In genomic region chr16:2527071-2527783, GRCh38 we compare ENCODE assay signal across 21 cellular contexts. TPM values are rescaled to one million over a fixed set of nuclear protein-coding genes. Genes with fewer than 3 reads are reported as not detected.
DNase-seq lines count a peak whose midpoint lies in the region; ATAC-seq and TF ChIP-seq lines count a peak whose summit lies in the region.
"Had no signal": no experiment of that assay in that cellular context is flagged by ENCODE, and none has a peak within 500 bp of the region (broad histone marks: within the 10 kb centered on the region; RNA-seq: fewer than 3 reads in every experiment).

No MANE protein-coding gene starts in this region.

- TF ChIP-seq EP300 in sigmoid colon (IDR thresholded peaks at IDR 0.05) = no peak

- no CpG with 5 or more reads among the region's 12 CpGs for WGBS in right lobe of liver (ENCODE audit: insufficient coverage, low coverage, low lambda C conversion rate, missing lambda C conversion rate)
- 83 to 89% methylated on average over 12 of the region's 12 CpGs for WGBS in sigmoid colon, 2 donors

- no peak overlapping the region for H3K4me2 ChIP-seq in osteoblast (ENCODE audit: insufficient read depth, low read length)

- H3K27ac ChIP-seq in right atrium auricular region = no peak overlapping the region
- peak overlapping the region; percentile 48 for H3K27ac ChIP-seq in RWPE1
- peak overlapping the region in 1 of 3 donors; percentile 8 for H3K27ac ChIP-seq in right lobe of liver
- H3K27ac ChIP-seq in osteoblast (ENCODE audit: low read depth, low read length) = no peak overlapping the region
- no peak overlapping the region for H3K27ac ChIP-seq in sigmoid colon
- H3K27ac ChIP-seq: C4-2B, SJCRH30 had no signal

- H3K4me3 ChIP-seq in right atrium auricular region = no peak overlapping the region
- H3K4me3 ChIP-seq in right lobe of liver = no peak overlapping the region
- H3K4me3 ChIP-seq in osteoblast (ENCODE audit: insufficient read depth, low read length) = no peak overlapping the region
- H3K4me3 ChIP-seq in sigmoid colon = no peak overlapping the region
- H3K4me3 ChIP-seq: HAP-1, SJCRH30 had no signal

- H3K9me3 ChIP-seq in right atrium auricular region (no peaks in the 10 kb centered on the region), right lobe of liver (no peaks in the 10 kb centered on the region), osteoblast (ENCODE audit: low read depth, low read length) (no peaks in the 10 kb centered on the region), sigmoid colon (no peaks in the 10 kb centered on the region)
- H3K9me3 ChIP-seq: HAP-1, SJCRH30 had no signal

- DNase-seq in Right ventricle myocardium superior (peak; percentile 34), right atrium auricular region (ENCODE audit: low spot score) (no peak), RWPE1 (ENCODE audit: low spot score) (no peak), right lobe of liver (peak in 2 of 3 donors; percentile 18 to 51), osteoblast (ENCODE audit: insufficient read length, low spot score, missing footprints) (peak; percentile 69), sigmoid colon (no peak), NK-92 (lab: John Stamatoyannopoulos, UW; ENCODE audit: unreplicated experiment) (no peak), GF-D8 (lab: John Stamatoyannopoulos, UW) (no peak)
- DNase-seq: COR-L47; EL; IMR-90; Kasumi-1; MM.1S; NCI-H187 treated with DMSO at 0.1 percent for 48 hours; NCI-H446; NCI-H69; NK-92 treated with Interleukin-12 subunit alpha and Interleukin-12 subunit beta, amount 100 ng/mL, for 24 hours; SJCRH30 had no signal

- H4K20me1 ChIP-seq in osteoblast (ENCODE audit: insufficient read depth, low read length) = peaks cover 16% of the 10 kb centered on the region

- CTCF ChIA-PET in RWPE1 (lab: Yijun Ruan, JAX) = no interaction called here

- POLR2A ChIA-PET in RWPE1 (lab: Yijun Ruan, JAX; ENCODE audit: low non-redundant PET) = no interaction called here

- no peak overlapping the region for H2AFZ ChIP-seq in osteoblast (ENCODE audit: low read length)

- H3K79me2 ChIP-seq in osteoblast (ENCODE audit: insufficient read depth, low read length) = peaks cover 52% of the 10 kb centered on the region

- intact Hi-C loops in Right ventricle myocardium superior (cut with DNase I) = no loop called here
- intact Hi-C loops in right lobe of liver (cut with DNase I) = no loop called here
- intact Hi-C loops in sigmoid colon (cut with DNase I) = no loop called here

- ATAC-seq in Right ventricle myocardium superior (ENCODE audit: poor library complexity) (no peak), right lobe of liver (no peak)

- H3K27me3 ChIP-seq in right atrium auricular region (no peaks in the 10 kb centered on the region), right lobe of liver (no peaks in the 10 kb centered on the region), osteoblast (ENCODE audit: insufficient read depth, low read length) (no peaks in the 10 kb centered on the region), sigmoid colon (no peaks in the 10 kb centered on the region)
- H3K27me3 ChIP-seq: SJCRH30 had no signal

- no peak for TF ChIP-seq CTCF in right atrium auricular region (IDR thresholded peaks at IDR 0.05)
- TF ChIP-seq CTCF in RWPE1 (conservative IDR thresholded peaks at IDR 0.05; ENCODE audit: low read depth) = no peak
- no peak for TF ChIP-seq CTCF in right lobe of liver (IDR thresholded peaks at IDR 0.05)
- TF ChIP-seq CTCF in osteoblast (IDR thresholded peaks at IDR 0.05; ENCODE audit: extremely low read depth, low read depth, low read length) = no peak
- no peak for TF ChIP-seq CTCF in sigmoid colon (IDR thresholded peaks at IDR 0.05)

- H3K36me3 ChIP-seq in right atrium auricular region (peaks cover 43% of the 10 kb centered on the region), right lobe of liver (peaks cover 0 to 18% (median 4%) of the 10 kb centered on the region in 4 donors), osteoblast (ENCODE audit: insufficient read depth, low read length) (peaks cover 48% of the 10 kb centered on the region), sigmoid colon (peaks cover 0 to 71% (median 39%) of the 10 kb centered on the region in 4 donors)
- H3K36me3 ChIP-seq: SJCRH30 had no signal

- H3K4me1 ChIP-seq in right atrium auricular region (peaks cover 0 to 10% of the 10 kb centered on the region in 2 donors), right lobe of liver (peaks cover 0 to 43% (median 14%) of the 10 kb centered on the region in 4 donors), osteoblast (ENCODE audit: insufficient read depth, low read length) (peaks cover 5% of the 10 kb centered on the region), sigmoid colon (peaks cover 0 to 12% (median 8%) of the 10 kb centered on the region in 4 donors)
- H3K4me1 ChIP-seq: SJCRH30 had no signal

- TF ChIP-seq POLR2A in right lobe of liver (IDR thresholded peaks at IDR 0.05) (no peak), sigmoid colon (IDR thresholded peaks at IDR 0.05) (no peak)

RNA-seq across cellular contexts. Expression of gene CEMP1, which starts 4.0 kb away (rescaled TPM):
- total RNA-seq in Right ventricle myocardium superior = not detected
- total RNA-seq in right atrium auricular region = 1 to 10 TPM in 1 of 2 donors, not detected in 1; 1.5 TPM
- under 1 TPM in 2 of 6 experiments, not detected in 4; 0.22 to 0.29 TPM for total RNA-seq in right lobe of liver
- total RNA-seq in osteoblast = not detected in 2 replicates
- total RNA-seq in sigmoid colon = not detected
- polyA plus RNA-seq in sigmoid colon = 1 to 10 TPM in 1 of 3 donors, under 1 TPM in 1, not detected in 1; 0.90 to 1.2 TPM
- total RNA-seq: A673, IMR-90, SJCRH30 had no signal
- polyA plus RNA-seq: IMR-90 had no signal

RNA-seq across cellular contexts. Expression of gene AMDHD2, which starts 7.1 kb away (rescaled TPM):
- total RNA-seq in Right ventricle myocardium superior (13.4 TPM), right atrium auricular region (10 to 100 TPM; 10.6 to 12.6 TPM), right lobe of liver (10 to 100 TPM; 12.3 to 24.9 (median 21.4) TPM), osteoblast (88.4 and 94.8 TPM in 2 replicates), sigmoid colon (10 to 100 TPM; 23.3 to 25.3 (median 24.4) TPM)
- polyA plus RNA-seq in sigmoid colon = 10 to 100 TPM; 21.0 to 39.4 (median 21.5) TPM

RNA-seq across cellular contexts. Expression of gene PDPK1, which starts 10.6 kb away (rescaled TPM):
- total RNA-seq in Right ventricle myocardium superior (38.5 TPM), right atrium auricular region (10 to 100 TPM; 25.0 to 29.5 TPM), right lobe of liver (10 to 100 TPM; 20.7 to 28.3 (median 24.5) TPM), osteoblast (19.2 and 23.2 TPM in 2 replicates), sigmoid colon (10 to 100 TPM; 22.7 to 32.2 (median 31.0) TPM)
- 10 to 100 TPM; 24.0 to 31.1 (median 31.0) TPM for polyA plus RNA-seq in sigmoid colon

RNA-seq across cellular contexts. Expression of gene ATP6V0C, which starts 13.5 kb away (rescaled TPM):
- total RNA-seq in Right ventricle myocardium superior = 129 TPM
- 100 to 1,000 TPM in 1 of 2 donors, 10 to 100 TPM in 1; 63.7 to 107 TPM for total RNA-seq in right atrium auricular region
- 100 to 1,000 TPM in 1 of 6 experiments, 10 to 100 TPM in 5; 71.5 to 100 (median 79.4) TPM for total RNA-seq in right lobe of liver
- 18.8 and 22.7 TPM in 2 replicates for total RNA-seq in osteoblast
- total RNA-seq in sigmoid colon = 10 to 100 TPM; 33.2 to 51.5 (median 42.5) TPM
- 100 to 1,000 TPM in 1 of 3 donors, 10 to 100 TPM in 2; 79.3 to 233 (median 99.0) TPM for polyA plus RNA-seq in sigmoid colon

RNA-seq across cellular contexts. Expression of gene TBC1D24, which starts 52.3 kb away (rescaled TPM):
- total RNA-seq in Right ventricle myocardium superior (11.8 TPM), right atrium auricular region (10 to 100 TPM in 1 of 2 donors, 1 to 10 TPM in 1; 9.6 to 10.5 TPM), right lobe of liver (10 to 100 TPM; 14.9 to 22.7 (median 17.5) TPM), osteoblast (15.9 and 16.6 TPM in 2 replicates), sigmoid colon (10 to 100 TPM in 2 of 4 donors, 1 to 10 TPM in 2; 5.9 to 16.1 (median 10.5) TPM)
- 1 to 10 TPM in 2 of 3 donors, under 1 TPM in 1; 0.60 to 6.5 (median 1.4) TPM for polyA plus RNA-seq in sigmoid colon

Comparison
In these comparisons a context has a peak if more than half of its experiments do, and no peak if none do; other contexts are left out.
1. DNase-seq: peak in Right ventricle myocardium superior (single experiment), right lobe of liver (2 of 3) and osteoblast (single experiment); none in right atrium auricular region (single experiment), RWPE1 (single experiment), sigmoid colon (single experiment), NK-92 (single experiment) and GF-D8 (single experiment).